ENCODE assay signal across 10 cellular contexts in genomic region chr20:31515775-31516107, GRCh38. TPM values are rescaled to one million over a fixed set of nuclear protein-coding genes. Genes with fewer than 3 reads are reported as not detected.
DNase-seq lines count a peak whose midpoint lies in the region; ATAC-seq and TF ChIP-seq lines count a peak whose summit lies in the region.
"Had no signal": no experiment of that assay in that cellular context is flagged by ENCODE, and none has a peak within 500 bp of the region (broad histone marks: within the 10 kb centered on the region; RNA-seq: fewer than 3 reads in every experiment).

No MANE protein-coding gene starts in this region.

- peaks cover 10% of the 10 kb centered on the region for H3K36me3 Mint-ChIP-seq in activated naive CD4-positive, alpha-beta T cell treated with anti-CD3 and anti-CD28 coated beads for 36 hours (ENCODE audit: low read depth)
- peaks cover 6 to 7% of the 10 kb centered on the region in 2 donors for H3K36me3 Mint-ChIP-seq in activated naive CD4-positive, alpha-beta T cell treated with anti-CD3 and anti-CD28 coated beads, Interleukin-2, amount 50 U/mL, for 72 hours
- peaks cover 8% of the 10 kb centered on the region for H3K36me3 Mint-ChIP-seq in T-helper 2 cell treated with Interferon-gamma antibody and Interleukin-4, amounts not matched to agents 5 μg/mL and 100 μg/mL, for 36 hours (ENCODE audit: low read depth)

- H3K27ac Mint-ChIP-seq in activated naive CD4-positive, alpha-beta T cell treated with anti-CD3 and anti-CD28 coated beads for 36 hours: no peak overlapping the region
- H3K27ac Mint-ChIP-seq in activated naive CD4-positive, alpha-beta T cell treated with anti-CD3 and anti-CD28 coated beads, Interleukin-2, amount 50 U/mL, for 72 hours: no peak overlapping the region
- no peak overlapping the region for H3K27ac Mint-ChIP-seq in T-helper 2 cell treated with Interferon-gamma antibody and Interleukin-4, amounts not matched to agents 5 μg/mL and 100 μg/mL, for 36 hours
- H3K27ac Mint-ChIP-seq: nephron had no signal

- peaks cover 16% of the 10 kb centered on the region for H3K4me1 Mint-ChIP-seq in activated naive CD4-positive, alpha-beta T cell treated with anti-CD3 and anti-CD28 coated beads for 36 hours (ENCODE audit: low read depth)
- H3K4me1 Mint-ChIP-seq in T-helper 2 cell treated with Interferon-gamma antibody and Interleukin-4, amounts not matched to agents 5 μg/mL and 100 μg/mL, for 36 hours (ENCODE audit: low read depth): peaks cover 14% of the 10 kb centered on the region
- H3K4me1 Mint-ChIP-seq: nephron had no signal

- H3K4me3 Mint-ChIP-seq in activated naive CD4-positive, alpha-beta T cell treated with anti-CD3 and anti-CD28 coated beads for 36 hours: no peak overlapping the region
- no peak overlapping the region for H3K4me3 Mint-ChIP-seq in T-helper 2 cell treated with Interferon-gamma antibody and Interleukin-4, amounts not matched to agents 5 μg/mL and 100 μg/mL, for 36 hours
- H3K4me3 Mint-ChIP-seq: nephron had no signal

- peak; percentile 31 for DNase-seq in activated naive CD4-positive, alpha-beta T cell treated with anti-CD3 and anti-CD28 coated beads for 36 hours
- no peak for DNase-seq in activated naive CD4-positive, alpha-beta T cell treated with anti-CD3 and anti-CD28 coated beads, Interleukin-2, amount 50 U/mL, for 72 hours (ENCODE audit: low spot score in 2 of 2)
- peak; percentile 9 for DNase-seq in T-helper 2 cell treated with Interferon-gamma antibody and Interleukin-4, amounts not matched to agents 5 μg/mL and 100 μg/mL, for 36 hours (ENCODE audit: low spot score)
- DNase-seq in tibial artery (no peak), foreskin keratinocyte (no peak)
- DNase-seq in central memory CD4-positive, alpha-beta T cell: no peak
- DNase-seq: NCI-H748 treated with DMSO at 0.1 percent for 48 hours had no signal

- CTCF ChIA-PET in activated naive CD4-positive, alpha-beta T cell treated with anti-CD3 and anti-CD28 coated beads for 36 hours (lab: Charles Lee): interaction anchor here (0.8 to 1.7 kb wide), 5 partner anchors 13 to 118 kb away, joined by 3 to 6 read pairs (median 4); no protein-coding TSS in a partner anchor

- ATAC-seq in activated naive CD4-positive, alpha-beta T cell treated with anti-CD3 and anti-CD28 coated beads, Interleukin-2, amount 50 U/mL, for 72 hours: no peak
- no peak for ATAC-seq in foreskin keratinocyte
- no peak for ATAC-seq in GM18511 (IDR thresholded peaks at IDR 0.05; ENCODE audit: unreplicated experiment)

- H3K27me3 ChIP-seq in iPS-18a (ENCODE audit: control insufficient read depth, insufficient read depth, low read length) (no peaks in the 10 kb centered on the region), tibial artery (no peaks in the 10 kb centered on the region), foreskin keratinocyte (no peaks in the 10 kb centered on the region)

- TF ChIP-seq CTCF in tibial artery (IDR thresholded peaks at IDR 0.05): no peak
- no peak for TF ChIP-seq CTCF in foreskin keratinocyte (conservative IDR thresholded peaks at IDR 0.05)

- no peaks in the 10 kb centered on the region for H3K9me3 Mint-ChIP-seq in activated naive CD4-positive, alpha-beta T cell treated with anti-CD3 and anti-CD28 coated beads for 36 hours
- no peaks in the 10 kb centered on the region for H3K9me3 Mint-ChIP-seq in activated naive CD4-positive, alpha-beta T cell treated with anti-CD3 and anti-CD28 coated beads, Interleukin-2, amount 50 U/mL, for 72 hours
- no peaks in the 10 kb centered on the region for H3K9me3 Mint-ChIP-seq in T-helper 2 cell treated with Interferon-gamma antibody and Interleukin-4, amounts not matched to agents 5 μg/mL and 100 μg/mL, for 36 hours
- H3K9me3 Mint-ChIP-seq: nephron had no signal

- H3K4me3 ChIP-seq in iPS-18a (ENCODE audit: low read length) (peak overlapping the region; percentile 82), tibial artery (peak overlapping the region; percentile 73 to 90)

- H3K4me1 ChIP-seq in iPS-18a (ENCODE audit: control insufficient read depth, low read depth, low read length) (peaks cover 12% of the 10 kb centered on the region), tibial artery (peaks cover 0 to 49% (median 36%) of the 10 kb centered on the region in 4 donors), foreskin keratinocyte (peaks cover 9% of the 10 kb centered on the region)

- H3K9ac ChIP-seq in iPS-18a (ENCODE audit: low read length): no peak overlapping the region

- no peaks in the 10 kb centered on the region for H3K9me3 ChIP-seq in iPS-18a (ENCODE audit: control insufficient read depth, low read depth, low read length)
- no peaks in the 10 kb centered on the region for H3K9me3 ChIP-seq in tibial artery

- no peak overlapping the region for H3K27ac ChIP-seq in iPS-18a (ENCODE audit: low read length)
- peak overlapping the region; percentile 72 to 75 for H3K27ac ChIP-seq in tibial artery
- H3K27ac ChIP-seq in foreskin keratinocyte: no peak overlapping the region

- intact Hi-C loops in activated naive CD4-positive, alpha-beta T cell treated with anti-CD3 and anti-CD28 coated beads for 36 hours (cut with micrococcal nuclease): loop anchor here (2.0 to 5.0 kb wide), 4 partner anchors 47 to 207 kb away; partner anchors contain the start of genes BCL2L1 and ID1
- intact Hi-C loops in tibial artery (cut with DNase I; ENCODE audit: low total_unique reads): no loop called here

- H3K36me3 ChIP-seq in iPS-18a (ENCODE audit: control insufficient read depth, low read depth, low read length) (no peaks in the 10 kb centered on the region), tibial artery (no peaks in the 10 kb centered on the region)

- H3K27me3 Mint-ChIP-seq in activated naive CD4-positive, alpha-beta T cell treated with anti-CD3 and anti-CD28 coated beads for 36 hours (ENCODE audit: low read depth): no peaks in the 10 kb centered on the region
- H3K27me3 Mint-ChIP-seq in T-helper 2 cell treated with Interferon-gamma antibody and Interleukin-4, amounts not matched to agents 5 μg/mL and 100 μg/mL, for 36 hours (ENCODE audit: low read depth): no peaks in the 10 kb centered on the region

RNA-seq across cellular contexts. Expression of gene HM13, which starts 1.5 kb away (rescaled TPM):
- 10 to 100 TPM; 67.3 to 69.4 TPM for total RNA-seq in activated naive CD4-positive, alpha-beta T cell treated with anti-CD3 and anti-CD28 coated beads for 36 hours
- total RNA-seq in activated naive CD4-positive, alpha-beta T cell treated with anti-CD3 and anti-CD28 coated beads, Interleukin-2, amount 50 U/mL, for 72 hours: 100 to 1,000 TPM; 108 to 124 TPM
- total RNA-seq in foreskin keratinocyte: 105 and 125 TPM in 2 replicates
- 132 and 150 TPM in 2 replicates for polyA plus RNA-seq in foreskin keratinocyte

RNA-seq across cellular contexts. Expression of gene REM1, which starts 40.7 kb away (rescaled TPM):
- total RNA-seq in activated naive CD4-positive, alpha-beta T cell treated with anti-CD3 and anti-CD28 coated beads for 36 hours: not detected
- not detected for total RNA-seq in activated naive CD4-positive, alpha-beta T cell treated with anti-CD3 and anti-CD28 coated beads, Interleukin-2, amount 50 U/mL, for 72 hours
- total RNA-seq in foreskin keratinocyte: not detected in 2 replicates
- not detected in 2 replicates for polyA plus RNA-seq in foreskin keratinocyte

RNA-seq across cellular contexts. Expression of gene DEFB124, which starts 40.8 kb away (rescaled TPM):
- not detected for total RNA-seq in activated naive CD4-positive, alpha-beta T cell treated with anti-CD3 and anti-CD28 coated beads for 36 hours
- not detected for total RNA-seq in activated naive CD4-positive, alpha-beta T cell treated with anti-CD3 and anti-CD28 coated beads, Interleukin-2, amount 50 U/mL, for 72 hours
- not detected in 2 replicates for total RNA-seq in foreskin keratinocyte
- not detected in 2 replicates for polyA plus RNA-seq in foreskin keratinocyte

Comparison
In these comparisons a context has a peak if more than half of its experiments do, and no peak if none do; other contexts are left out.
1. DNase-seq: peak in activated naive CD4-positive, alpha-beta T cell treated with anti-CD3 and anti-CD28 coated beads for 36 hours (single experiment) and T-helper 2 cell treated with Interferon-gamma antibody and Interleukin-4, amounts not matched to agents 5 μg/mL and 100 μg/mL, for 36 hours (single experiment); none in activated naive CD4-positive, alpha-beta T cell treated with anti-CD3 and anti-CD28 coated beads, Interleukin-2, amount 50 U/mL, for 72 hours (0 of 2), tibial artery (0 of 2), foreskin keratinocyte (0 of 2) and central memory CD4-positive, alpha-beta T cell (single experiment).
2. H3K27ac ChIP-seq: peak in tibial artery (2 of 2); none in iPS-18a (single experiment) and foreskin keratinocyte (single experiment).